In the genomic region with DNA sequence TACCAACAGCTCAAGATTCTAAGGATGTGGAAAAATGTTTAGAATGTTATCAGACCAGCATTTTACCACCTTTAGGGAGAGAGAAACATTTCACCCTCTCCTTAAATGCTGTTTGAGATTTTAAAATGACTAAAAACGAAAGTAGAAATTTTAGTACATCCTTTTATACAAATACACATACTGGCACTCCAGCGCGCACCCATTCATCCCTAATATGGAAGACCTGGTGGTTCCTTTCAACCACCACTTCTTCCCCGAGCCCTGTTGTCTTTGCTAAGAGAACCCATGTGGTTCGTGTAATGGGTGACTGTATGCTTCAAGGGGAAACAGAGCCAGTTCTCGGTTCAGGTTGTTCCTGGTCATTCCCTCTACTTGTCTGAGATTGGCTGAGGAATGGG, we compare ENCODE assay signal across 10 cellular contexts. TPM values are rescaled to one million over a fixed set of nuclear protein-coding genes. Genes with fewer than 3 reads are reported as not detected.
DNase-seq lines count a peak whose midpoint lies in the region; ATAC-seq and TF ChIP-seq lines count a peak whose summit lies in the region.
"Had no signal": no experiment of that assay in that cellular context is flagged by ENCODE, and none has a peak within 500 bp of the region (broad histone marks: within the 10 kb centered on the region; RNA-seq: fewer than 3 reads in every experiment).

No MANE protein-coding gene starts in this region.

- H3K4me2 ChIP-seq in Karpas-422 (ENCODE audit: low read depth, low read length, poor library complexity, severe bottlenecking) = peak overlapping the region; percentile 44

- intact Hi-C loops in Calu3 (cut with micrococcal nuclease; ENCODE audit: unreplicated experiment) = no loop called here

- no peaks in the 10 kb centered on the region for H3K36me3 ChIP-seq in Karpas-422 (ENCODE audit: insufficient read depth, low read length)

- DNase-seq in activated T-cell treated with anti-CD3 and anti-CD28 coated beads for 48 hours (ENCODE audit: low read depth) (peak; percentile 27), activated T-cell treated with anti-CD3 and anti-CD28 coated beads for 4 hours (no peak), Karpas-422 (no peak), RKO (ENCODE audit: low spot score) (no peak), Calu3 (no peak)
- no peak for DNase-seq in activated naive CD4-positive, alpha-beta T cell treated with anti-CD3 and anti-CD28 coated beads, Interleukin-2, amount 10 ng/mL, durations not matched to agents 7 days and 5 days
- peak; percentile 36 for DNase-seq in stimulated activated CD4-positive, alpha-beta T cell treated with anti-CD3 and anti-CD28 coated beads, Interleukin-4, amount 100 ng/mL, for 24 hours
- DNase-seq: immature natural killer cell, NCI-H446 had no signal

- no peak overlapping the region for H3K4me3 Mint-ChIP-seq in activated naive CD4-positive, alpha-beta T cell treated with anti-CD3 and anti-CD28 coated beads, Interleukin-2, amount 10 ng/mL, durations not matched to agents 7 days and 5 days
- H3K4me3 Mint-ChIP-seq in Calu3 (ENCODE audit: low read depth, unreplicated experiment) = no peak overlapping the region

- CTCF ChIA-PET in activated naive CD4-positive, alpha-beta T cell treated with anti-CD3 and anti-CD28 coated beads, Interleukin-2, amount 10 ng/mL, durations not matched to agents 7 days and 5 days (lab: Charles Lee) = interaction anchor here (1.3 to 1.6 kb wide), 2 partner anchors 48 to 282 kb away, joined by 4 read pairs; no protein-coding TSS in a partner anchor
- CTCF ChIA-PET in Calu3 (lab: Charles Lee) = no interaction called here

- no peaks in the 10 kb centered on the region for H3K27me3 Mint-ChIP-seq in activated naive CD4-positive, alpha-beta T cell treated with anti-CD3 and anti-CD28 coated beads, Interleukin-2, amount 10 ng/mL, durations not matched to agents 7 days and 5 days
- no peaks in the 10 kb centered on the region for H3K27me3 Mint-ChIP-seq in Calu3 (ENCODE audit: unreplicated experiment)

- H4K20me1 ChIP-seq in Karpas-422 (ENCODE audit: insufficient read depth, low read depth, low read length) = 0 out of 2 replicates have a peak, but pooled peaks cover 9% of the 10 kb centered on the region

- no peak overlapping the region for H3K9ac ChIP-seq in Karpas-422 (ENCODE audit: low read length)

- H3K36me3 Mint-ChIP-seq in activated naive CD4-positive, alpha-beta T cell treated with anti-CD3 and anti-CD28 coated beads, Interleukin-2, amount 10 ng/mL, durations not matched to agents 7 days and 5 days = peaks cover 6% of the 10 kb centered on the region
- H3K36me3 Mint-ChIP-seq in Calu3 (ENCODE audit: insufficient read depth, unreplicated experiment) = peaks cover 15% of the 10 kb centered on the region

- no peak for TF ChIP-seq CTCF in Calu3 (IDR thresholded peaks at IDR 0.05; ENCODE audit: unreplicated experiment)

- H3K79me2 ChIP-seq in Karpas-422 (ENCODE audit: low read length) = no peaks in the 10 kb centered on the region

- no peak overlapping the region for H3K4me3 ChIP-seq in Karpas-422 (ENCODE audit: low read length)

- peaks cover 17% of the 10 kb centered on the region for H3K4me1 Mint-ChIP-seq in activated naive CD4-positive, alpha-beta T cell treated with anti-CD3 and anti-CD28 coated beads, Interleukin-2, amount 10 ng/mL, durations not matched to agents 7 days and 5 days
- H3K4me1 Mint-ChIP-seq in Calu3 (ENCODE audit: low read depth, unreplicated experiment) = peaks cover 12% of the 10 kb centered on the region

- no TSS peak for BruUV-seq in Calu3 (replicated peaks; lab: Mats Ljungman, UMichigan)

- H3K27me3 ChIP-seq in Karpas-422 (ENCODE audit: low read length) = no peaks in the 10 kb centered on the region

- no peaks in the 10 kb centered on the region for H3K9me3 ChIP-seq in Karpas-422 (ENCODE audit: low read length)

- H3K4me1 ChIP-seq in Karpas-422 (ENCODE audit: low read length) = peaks cover 12% of the 10 kb centered on the region

- no peaks in the 10 kb centered on the region for H3K9me2 ChIP-seq in Karpas-422 (replicated peaks; ENCODE audit: insufficient read depth, low read length)

- no peaks in the 10 kb centered on the region for H3K9me3 Mint-ChIP-seq in activated naive CD4-positive, alpha-beta T cell treated with anti-CD3 and anti-CD28 coated beads, Interleukin-2, amount 10 ng/mL, durations not matched to agents 7 days and 5 days
- H3K9me3 Mint-ChIP-seq in Calu3 (ENCODE audit: low read depth, unreplicated experiment) = no peaks in the 10 kb centered on the region
- H3K9me3 Mint-ChIP-seq: immature natural killer cell had no signal

- no peak overlapping the region for H3K27ac ChIP-seq in Karpas-422 (ENCODE audit: low read length)

- no peak overlapping the region for H2AFZ ChIP-seq in Karpas-422 (ENCODE audit: low read length)

- H3K27ac Mint-ChIP-seq in activated naive CD4-positive, alpha-beta T cell treated with anti-CD3 and anti-CD28 coated beads, Interleukin-2, amount 10 ng/mL, durations not matched to agents 7 days and 5 days = peak overlapping the region; percentile 0
- no peak overlapping the region for H3K27ac Mint-ChIP-seq in Calu3 (ENCODE audit: unreplicated experiment)

- no peak for ATAC-seq in HG03457 (IDR thresholded peaks at IDR 0.05; ENCODE audit: unreplicated experiment)

RNA-seq across cellular contexts. Expression of a gene that starts 21.3 kb away (rescaled TPM):
- 3.1 and 3.5 TPM in 2 replicates for total RNA-seq in Karpas-422 (2014; rRNA removed; shearing (Covaris generic); ENCODE audit: low replicate concordance)
- total RNA-seq in Calu3 (2022) = 16.0 and 16.6 TPM in 2 replicates

RNA-seq across cellular contexts. Expression of a gene that starts 42.1 kb away (rescaled TPM):
- 34.2 and 38.1 TPM in 2 replicates for total RNA-seq in Karpas-422 (2014; rRNA removed; shearing (Covaris generic); ENCODE audit: low replicate concordance)
- 72.3 and 93.9 TPM in 2 replicates for total RNA-seq in Calu3 (2022)

Comparison
In these comparisons a context has a peak if more than half of its experiments do, and no peak if none do; other contexts are left out.
1. DNase-seq: peak in activated T-cell treated with anti-CD3 and anti-CD28 coated beads for 48 hours (single experiment) and stimulated activated CD4-positive, alpha-beta T cell treated with anti-CD3 and anti-CD28 coated beads, Interleukin-4, amount 100 ng/mL, for 24 hours (single experiment); none in activated T-cell treated with anti-CD3 and anti-CD28 coated beads for 4 hours (single experiment), Karpas-422 (single experiment), activated naive CD4-positive, alpha-beta T cell treated with anti-CD3 and anti-CD28 coated beads, Interleukin-2, amount 10 ng/mL, durations not matched to agents 7 days and 5 days (single experiment), RKO (single experiment) and Calu3 (single experiment).